28 cellular contexts compared by ENCODE assay signal in the genomic region with DNA sequence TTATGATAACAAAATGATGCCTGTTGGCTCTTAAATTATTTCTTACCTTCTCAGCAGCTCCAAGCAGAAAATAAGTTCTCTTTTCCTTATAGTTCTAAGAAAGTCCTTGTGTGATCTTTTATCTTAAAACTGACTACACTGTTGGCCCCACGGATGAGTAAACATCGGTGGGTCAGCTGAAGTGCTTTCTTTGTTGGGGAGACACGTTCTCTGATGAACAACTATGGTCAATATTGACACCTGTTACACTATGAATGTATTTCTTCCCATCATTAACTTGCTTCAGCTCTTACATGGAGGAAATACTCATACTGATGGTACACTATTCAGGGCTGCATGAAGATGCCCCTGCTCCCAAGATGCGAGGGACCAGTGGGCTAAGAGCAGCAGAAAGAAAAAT.
"Had no signal": no experiment of that assay in that cellular context is flagged by ENCODE, and none has a peak within 500 bp of the region (broad histone marks: within the 10 kb centered on the region; RNA-seq: fewer than 3 reads in every experiment).

No MANE protein-coding gene starts in this region.

- H3K4me2 ChIP-seq: neural progenitor cell, smooth muscle cell had no signal

- DNase-seq: natural killer cell; occipital lobe; ovary; posterior cingulate gyrus; psoas muscle; right cardiac atrium; spleen; stimulated activated CD4-positive, alpha-beta T cell treated with anti-CD3 and anti-CD28 coated beads, Interleukin-12 subunit alpha, Interleukin-12 subunit beta, amount 100 ng/mL, for 4 hours; stimulated activated CD4-positive, alpha-beta T cell treated with anti-CD3 and anti-CD28 coated beads, Interleukin-1b, Interleukin-23, amount 100 ng/mL, for 48 hours; stimulated activated CD4-positive, alpha-beta T cell treated with anti-CD3 and anti-CD28 coated beads, Interleukin-4, amount 100 ng/mL, for 1 hour; stimulated activated CD4-positive, alpha-beta T cell treated with anti-CD3 and anti-CD28 coated beads, Interleukin-4, amount 100 ng/mL, for 4 hours; stimulated activated CD8-positive, alpha-beta memory T cell treated with anti-CD3 and anti-CD28 coated beads, Interleukin-4, amount 100 ng/mL, for 48 hours; stimulated activated naive CD4-positive, alpha-beta T cell; stimulated activated naive CD8-positive, alpha-beta T cell treated with anti-CD3 and anti-CD28 coated beads, Interleukin-15, amount 100 ng/mL, for 72 hours; stimulated activated naive CD8-positive, alpha-beta T cell treated with anti-CD3 and anti-CD28 coated beads, Interleukin-15, Interleukin-2, amounts not matched to agents 100 U/mL and 50 U/mL, for 24 hours; substantia nigra; testis; tibial artery; transverse colon; upper lobe of right lung; uterus had no signal

- ATAC-seq: natural killer cell; psoas muscle; right cardiac atrium; sciatic nerve; stimulated activated memory B cell treated with anti-CD40 and anti-IgM and Interleukin-4, amounts not matched to agents 10 μg/mL and 1 μg/mL and 100 μg/mL, for 72 hours; stimulated activated naive CD8-positive, alpha-beta T cell treated with anti-CD3 and anti-CD28 coated beads, Interleukin-15, amount 100 ng/mL, for 72 hours; stimulated activated naive CD8-positive, alpha-beta T cell treated with anti-CD3 and anti-CD28 coated beads, Interleukin-15, Interleukin-2, amounts not matched to agents 100 U/mL and 50 U/mL, for 24 hours; upper lobe of right lung had no signal

- H3K27me3 ChIP-seq: neural progenitor cell, ovary, spleen, suprapubic skin, testis, tibial artery, transverse colon, upper lobe of right lung, uterus had no signal

- H2AFZ ChIP-seq: neural progenitor cell, parathyroid adenoma had no signal

- H3K9me3 ChIP-seq: ovary, psoas muscle, spleen, suprapubic skin, testis, tibial artery, transverse colon, upper lobe of right lung, uterus had no signal

- H3K4me1 ChIP-seq: parathyroid adenoma, psoas muscle, spleen, suprapubic skin, testis, tibial artery, upper lobe of right lung, uterus had no signal

- H3K4me3 ChIP-seq: neural progenitor cell, ovary, psoas muscle, skin epidermis, smooth muscle cell, spleen, suprapubic skin, testis, tibial artery, transverse colon, upper lobe of right lung, uterus had no signal

- H3K79me2 ChIP-seq: parathyroid adenoma had no signal

- H3K9ac ChIP-seq: neural progenitor cell, parathyroid adenoma had no signal

- H3K36me3 ChIP-seq: neural progenitor cell, ovary, spleen, suprapubic skin, tibial artery, transverse colon, upper lobe of right lung, uterus had no signal

- H3K27ac ChIP-seq: neural progenitor cell, ovary, parathyroid adenoma, psoas muscle, skin epidermis, spleen, suprapubic skin, testis, tibial artery, transverse colon, upper lobe of right lung, uterus had no signal
